36 cellular contexts compared by ENCODE assay signal in genomic region chr2:38415761-38416291, GRCh38.
"Had no signal": no experiment of that assay in that cellular context is flagged by ENCODE, and none has a peak within 500 bp of the region (broad histone marks: within the 10 kb centered on the region; RNA-seq: fewer than 3 reads in every experiment).

No MANE protein-coding gene starts in this region.

- H3K4me2 ChIP-seq: SK-N-SH had no signal

- H3K27me3 Mint-ChIP-seq: activated CD4-positive, alpha-beta T cell treated with anti-CD3 and anti-CD28 coated beads for 36 hours; activated CD4-positive, alpha-beta T cell treated with anti-CD3 and anti-CD28 coated beads, Interleukin-2, amount 10 ng/mL, durations not matched to agents 7 days and 5 days; activated naive CD8-positive, alpha-beta T cell treated with anti-CD3 and anti-CD28 coated beads, Interleukin-2, amount 50 U/mL, for 24 hours had no signal

- H3K9ac ChIP-seq: SK-N-SH had no signal

- H3K27ac ChIP-seq: Peyer's patch, SJSA1 had no signal

- DNase-seq: activated CD4-positive, alpha-beta T cell treated with anti-CD3 and anti-CD28 coated beads for 36 hours; activated CD4-positive, alpha-beta T cell treated with anti-CD3 and anti-CD28 coated beads, Interleukin-2, amount 10 ng/mL, durations not matched to agents 7 days and 5 days; activated CD4-positive, alpha-beta T cell treated with anti-CD3 and anti-CD28 coated beads, Interleukin-2, amount 50 U/mL, for 48 hours; activated CD8-positive, alpha-beta memory T cell treated with anti-CD3 and anti-CD28 coated beads, Interleukin-2, amount 50 U/mL, for 4 hours; activated effector memory CD4-positive, alpha-beta T cell treated with Interleukin-2 at 50 U/mL for 16 hours; activated naive CD4-positive, alpha-beta T cell treated with anti-CD3 and anti-CD28 coated beads, Interleukin-2, amount 10 ng/mL, durations not matched to agents 7 days and 5 days; activated naive CD8-positive, alpha-beta T cell treated with anti-CD3 and anti-CD28 coated beads, Interleukin-2, amount 50 U/mL, for 24 hours; activated T-cell treated with anti-CD3 and anti-CD28 coated beads for 4 hours; activated T-cell treated with anti-CD3 and anti-CD28 coated beads, Interleukin-2, amount 50 U/mL, for 48 hours; anterior cingulate cortex; caudate nucleus; cerebellar nuclear complex; KG1; MM.1S; MV-4-11; NCI-H1092 treated with DMSO at 0.1 percent for 48 hours; NCI-H1417; NCI-H146; NCI-H187; NCI-H2029 treated with DMSO at 0.1 percent for 48 hours; NCI-H2107; NCI-H2171; NCI-H510A; NCI-H69; PC-3; Peyer's patch; RPMI8226; SHP77 treated with DMSO at 0.1 percent for 48 hours; SK-N-SH had no signal

- ATAC-seq: activated CD4-positive, alpha-beta T cell treated with anti-CD3 and anti-CD28 coated beads for 36 hours; activated CD4-positive, CD25-positive, alpha-beta regulatory T cell treated with anti-CD3 and anti-CD28 coated beads, Interleukin-2, amount 50 U/mL, for 24 hours; activated naive CD8-positive, alpha-beta T cell treated with anti-CD3 and anti-CD28 coated beads, Interleukin-2, amount 50 U/mL, for 24 hours; PC-3; WTC11 had no signal

- H3K4me3 Mint-ChIP-seq: activated CD4-positive, alpha-beta T cell treated with anti-CD3 and anti-CD28 coated beads for 36 hours; activated CD4-positive, alpha-beta T cell treated with anti-CD3 and anti-CD28 coated beads, Interleukin-2, amount 10 ng/mL, durations not matched to agents 7 days and 5 days; activated naive CD4-positive, alpha-beta T cell treated with anti-CD3 and anti-CD28 coated beads, Interleukin-2, amount 10 ng/mL, durations not matched to agents 7 days and 5 days; activated naive CD8-positive, alpha-beta T cell; activated naive CD8-positive, alpha-beta T cell treated with anti-CD3 and anti-CD28 coated beads, Interleukin-2, amount 50 U/mL, for 24 hours; brain; T-helper 1 cell treated with Interleukin-12 subunit alpha and Interleukin-12 subunit beta and Interleukin-4 antibody, amounts not matched to agents 30 μg/mL and 1 μg/mL, for 36 hours; T-helper 2 cell treated with Interferon-gamma antibody and Interleukin-4, amounts not matched to agents 5 μg/mL and 100 μg/mL, for 36 hours; WTC11 had no signal

- H3K36me3 ChIP-seq: Peyer's patch, SJSA1 had no signal

- H3K4me1 ChIP-seq: SJSA1 had no signal

- H3K27me3 ChIP-seq: Peyer's patch had no signal

- H3K4me3 ChIP-seq: Peyer's patch, SJSA1 had no signal

- H3K36me3 Mint-ChIP-seq: activated naive CD4-positive, alpha-beta T cell treated with anti-CD3 and anti-CD28 coated beads, Interleukin-2, amount 10 ng/mL, durations not matched to agents 7 days and 5 days; brain had no signal

- H3K4me1 Mint-ChIP-seq: activated CD4-positive, alpha-beta T cell treated with anti-CD3 and anti-CD28 coated beads for 36 hours; activated CD4-positive, alpha-beta T cell treated with anti-CD3 and anti-CD28 coated beads, Interleukin-2, amount 10 ng/mL, durations not matched to agents 7 days and 5 days; activated naive CD4-positive, alpha-beta T cell treated with anti-CD3 and anti-CD28 coated beads, Interleukin-2, amount 10 ng/mL, durations not matched to agents 7 days and 5 days; activated naive CD8-positive, alpha-beta T cell treated with anti-CD3 and anti-CD28 coated beads, Interleukin-2, amount 50 U/mL, for 24 hours; WTC11 had no signal
